25 cellular contexts compared by ENCODE assay signal in genomic region chr22:48346311-48346710, GRCh38.
DNase-seq lines count a peak whose midpoint lies in the region; ATAC-seq, FAIRE-seq and TF ChIP-seq lines count a peak whose summit lies in the region.
"Had no signal": no experiment of that assay in that cellular context is flagged by ENCODE, and none has a peak within 500 bp of the region (broad histone marks: within the 10 kb centered on the region; RNA-seq: fewer than 3 reads in every experiment).

No MANE protein-coding gene starts in this region.

- DNase-seq in Right ventricle myocardium superior: peak; percentile 7
- no peak for DNase-seq in left ventricle myocardium inferior
- DNase-seq in kidney: peak; percentile 44
- peak; percentile 14 for DNase-seq in osteoblast (ENCODE audit: insufficient read length, low spot score, missing footprints)
- no peak for DNase-seq in GDM1 (lab: John Stamatoyannopoulos, UW)
- no peak for DNase-seq in GM19240 (ENCODE audit: insufficient read length, low spot score)
- no peak for DNase-seq in HPDE6-E6E7 (ENCODE audit: extremely low spot score)
- DNase-seq: 8988T; ACHN; AML-193; BE2C; Caco-2; CD4-positive, CD25-positive, alpha-beta regulatory T cell; CD8-positive, alpha-beta T cell; DMS 273 treated with DMSO at 0.1 percent for 48 hours; DMS79; EL; GF-D8; GOT3; HCEC 1CT had no signal

- no peak overlapping the region for H3K4me2 ChIP-seq in osteoblast (ENCODE audit: insufficient read depth, low read length)
- H3K4me2 ChIP-seq: A549 had no signal

- intact Hi-C loops in Right ventricle myocardium superior (cut with DNase I): no loop called here
- intact Hi-C loops in left ventricle myocardium inferior (cut with micrococcal nuclease): no loop called here
- intact Hi-C loops in kidney (cut with DNase I): no loop called here

- H3K27me3 ChIP-seq in left ventricle myocardium inferior (ENCODE audit: low read depth) (peaks cover 96% of the 10 kb centered on the region), osteoblast (ENCODE audit: insufficient read depth, low read length) (no peaks in the 10 kb centered on the region)
- H3K27me3 ChIP-seq: BE2C had no signal

- no peaks in the 10 kb centered on the region for H3K79me2 ChIP-seq in osteoblast (ENCODE audit: insufficient read depth, low read length)

- H4K20me1 ChIP-seq in osteoblast (ENCODE audit: insufficient read depth, low read length): no peaks in the 10 kb centered on the region

- H3K27ac ChIP-seq in left ventricle myocardium inferior (replicated peaks) (no peak overlapping the region), kidney (ENCODE audit: low read depth in 2 of 2, low read length in 2 of 2) (no peak overlapping the region), osteoblast (ENCODE audit: low read depth, low read length) (no peak overlapping the region)
- H3K27ac ChIP-seq: C4-2B had no signal

- H3K9me3 ChIP-seq in left ventricle myocardium inferior (replicated peaks) (no peaks in the 10 kb centered on the region), kidney (ENCODE audit: control insufficient read depth in 1 of 2, low read length in 2 of 2) (no peaks in the 10 kb centered on the region), osteoblast (ENCODE audit: low read depth, low read length) (no peaks in the 10 kb centered on the region)
- H3K9me3 ChIP-seq: A549, BE2C, Caco-2 had no signal

- no peak overlapping the region for H3K9ac ChIP-seq in kidney (ENCODE audit: low read length in 2 of 2)

- H3K4me3 ChIP-seq in left ventricle myocardium inferior (no peak overlapping the region), kidney (ENCODE audit: low read length in 2 of 2) (no peak overlapping the region), osteoblast (ENCODE audit: insufficient read depth, low read length) (no peak overlapping the region)
- H3K4me3 ChIP-seq: A549 had no signal

- no peak for FAIRE-seq in kidney (lab: Jason Lieb, UNC)
- FAIRE-seq: A549, GM12891, GM18507, H54 had no signal

- H3K36me3 ChIP-seq in left ventricle myocardium inferior: no peaks in the 10 kb centered on the region
- no peaks in the 10 kb centered on the region for H3K36me3 ChIP-seq in kidney (ENCODE audit: control insufficient read depth in 1 of 2, insufficient read depth in 2 of 2, low read length in 2 of 2)
- no peaks in the 10 kb centered on the region for H3K36me3 ChIP-seq in osteoblast (ENCODE audit: insufficient read depth, low read length)
- H3K36me3 ChIP-seq: BE2C had no signal

- H3K4me1 ChIP-seq in left ventricle myocardium inferior (no peaks in the 10 kb centered on the region), kidney (ENCODE audit: control insufficient read depth in 1 of 2, insufficient read depth in 1 of 2, low read depth in 1 of 2, low read length in 2 of 2) (no peaks in the 10 kb centered on the region), osteoblast (ENCODE audit: insufficient read depth, low read length) (no peaks in the 10 kb centered on the region)
- H3K4me1 ChIP-seq: BE2C, Caco-2 had no signal

- TF ChIP-seq CTCF in left ventricle myocardium inferior (IDR thresholded peaks at IDR 0.05; ENCODE audit: borderline replicate concordance) (no peak), kidney (IDR thresholded peaks at IDR 0.05; ENCODE audit: borderline replicate concordance, extremely low read depth, insufficient read depth) (no peak), osteoblast (IDR thresholded peaks at IDR 0.05; ENCODE audit: extremely low read depth, low read depth, low read length) (no peak)

- ATAC-seq in Right ventricle myocardium superior (ENCODE audit: poor library complexity): no peak
- ATAC-seq: A549; CD8-positive, alpha-beta T cell had no signal

- H2AFZ ChIP-seq in osteoblast (ENCODE audit: low read length): no peak overlapping the region

Comparison
In these comparisons a context has a peak if more than half of its experiments do, and no peak if none do; other contexts are left out.
1. DNase-seq: peak in Right ventricle myocardium superior (single experiment), kidney (single experiment) and osteoblast (single experiment); none in left ventricle myocardium inferior (single experiment), GDM1 (single experiment), GM19240 (single experiment) and HPDE6-E6E7 (single experiment).